1 cellular context compared by ENCODE assay signal in the genomic region with DNA sequence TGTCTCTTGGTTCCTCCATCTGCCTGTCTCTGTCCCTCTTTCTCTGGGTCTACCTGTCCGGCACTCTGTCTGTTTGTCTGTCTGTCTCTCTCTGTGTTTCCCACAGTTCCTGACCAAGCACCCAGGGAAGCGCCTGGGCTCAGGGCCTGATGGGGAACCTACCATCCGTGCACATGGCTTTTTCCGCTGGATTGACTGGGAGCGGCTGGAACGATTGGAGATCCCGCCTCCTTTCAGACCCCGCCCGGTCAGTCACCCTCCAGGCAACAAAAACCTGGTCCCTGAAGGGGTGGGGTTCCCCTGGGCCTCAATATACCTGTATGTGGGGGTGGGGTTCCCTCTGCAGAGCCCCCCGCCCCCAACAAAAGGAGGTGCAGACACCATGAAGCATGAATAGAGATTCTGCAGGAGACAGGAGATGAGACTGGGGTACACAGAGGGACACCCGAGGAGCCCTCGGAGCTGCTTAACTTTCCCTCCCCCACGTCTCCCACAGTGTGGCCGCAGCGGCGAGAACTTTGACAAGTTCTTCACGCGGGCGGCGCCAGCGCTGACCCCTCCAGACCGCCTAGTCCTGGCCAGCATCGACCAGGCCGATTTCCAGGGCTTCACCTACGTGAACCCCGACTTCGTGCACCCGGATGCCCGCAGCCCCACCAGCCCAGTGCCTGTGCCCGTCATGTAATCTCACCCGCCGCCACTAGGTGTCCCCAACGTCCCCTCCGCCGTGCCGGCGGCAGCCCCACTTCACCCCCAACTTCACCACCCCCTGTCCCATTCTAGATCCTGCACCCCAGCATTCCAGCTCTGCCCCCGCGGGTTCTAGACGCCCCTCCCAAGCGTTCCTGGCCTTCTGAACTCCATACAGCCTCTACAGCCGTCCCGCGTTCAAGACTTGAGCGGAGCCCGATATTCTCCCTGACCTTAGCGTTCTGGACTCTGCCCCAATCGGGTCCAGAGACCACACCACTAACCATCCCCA.
A peak's percentile ranks its signal among the peaks of the same experiment; 100 is the strongest.
TF ChIP-seq lines count a peak whose summit lies in the region.

No MANE protein-coding gene starts in this region.

TF ChIP-seq in H1, 55 proteins besides CTCF, POLR2A, EP300 and RAD21:
- TF ChIP-seq, protein P1, sequence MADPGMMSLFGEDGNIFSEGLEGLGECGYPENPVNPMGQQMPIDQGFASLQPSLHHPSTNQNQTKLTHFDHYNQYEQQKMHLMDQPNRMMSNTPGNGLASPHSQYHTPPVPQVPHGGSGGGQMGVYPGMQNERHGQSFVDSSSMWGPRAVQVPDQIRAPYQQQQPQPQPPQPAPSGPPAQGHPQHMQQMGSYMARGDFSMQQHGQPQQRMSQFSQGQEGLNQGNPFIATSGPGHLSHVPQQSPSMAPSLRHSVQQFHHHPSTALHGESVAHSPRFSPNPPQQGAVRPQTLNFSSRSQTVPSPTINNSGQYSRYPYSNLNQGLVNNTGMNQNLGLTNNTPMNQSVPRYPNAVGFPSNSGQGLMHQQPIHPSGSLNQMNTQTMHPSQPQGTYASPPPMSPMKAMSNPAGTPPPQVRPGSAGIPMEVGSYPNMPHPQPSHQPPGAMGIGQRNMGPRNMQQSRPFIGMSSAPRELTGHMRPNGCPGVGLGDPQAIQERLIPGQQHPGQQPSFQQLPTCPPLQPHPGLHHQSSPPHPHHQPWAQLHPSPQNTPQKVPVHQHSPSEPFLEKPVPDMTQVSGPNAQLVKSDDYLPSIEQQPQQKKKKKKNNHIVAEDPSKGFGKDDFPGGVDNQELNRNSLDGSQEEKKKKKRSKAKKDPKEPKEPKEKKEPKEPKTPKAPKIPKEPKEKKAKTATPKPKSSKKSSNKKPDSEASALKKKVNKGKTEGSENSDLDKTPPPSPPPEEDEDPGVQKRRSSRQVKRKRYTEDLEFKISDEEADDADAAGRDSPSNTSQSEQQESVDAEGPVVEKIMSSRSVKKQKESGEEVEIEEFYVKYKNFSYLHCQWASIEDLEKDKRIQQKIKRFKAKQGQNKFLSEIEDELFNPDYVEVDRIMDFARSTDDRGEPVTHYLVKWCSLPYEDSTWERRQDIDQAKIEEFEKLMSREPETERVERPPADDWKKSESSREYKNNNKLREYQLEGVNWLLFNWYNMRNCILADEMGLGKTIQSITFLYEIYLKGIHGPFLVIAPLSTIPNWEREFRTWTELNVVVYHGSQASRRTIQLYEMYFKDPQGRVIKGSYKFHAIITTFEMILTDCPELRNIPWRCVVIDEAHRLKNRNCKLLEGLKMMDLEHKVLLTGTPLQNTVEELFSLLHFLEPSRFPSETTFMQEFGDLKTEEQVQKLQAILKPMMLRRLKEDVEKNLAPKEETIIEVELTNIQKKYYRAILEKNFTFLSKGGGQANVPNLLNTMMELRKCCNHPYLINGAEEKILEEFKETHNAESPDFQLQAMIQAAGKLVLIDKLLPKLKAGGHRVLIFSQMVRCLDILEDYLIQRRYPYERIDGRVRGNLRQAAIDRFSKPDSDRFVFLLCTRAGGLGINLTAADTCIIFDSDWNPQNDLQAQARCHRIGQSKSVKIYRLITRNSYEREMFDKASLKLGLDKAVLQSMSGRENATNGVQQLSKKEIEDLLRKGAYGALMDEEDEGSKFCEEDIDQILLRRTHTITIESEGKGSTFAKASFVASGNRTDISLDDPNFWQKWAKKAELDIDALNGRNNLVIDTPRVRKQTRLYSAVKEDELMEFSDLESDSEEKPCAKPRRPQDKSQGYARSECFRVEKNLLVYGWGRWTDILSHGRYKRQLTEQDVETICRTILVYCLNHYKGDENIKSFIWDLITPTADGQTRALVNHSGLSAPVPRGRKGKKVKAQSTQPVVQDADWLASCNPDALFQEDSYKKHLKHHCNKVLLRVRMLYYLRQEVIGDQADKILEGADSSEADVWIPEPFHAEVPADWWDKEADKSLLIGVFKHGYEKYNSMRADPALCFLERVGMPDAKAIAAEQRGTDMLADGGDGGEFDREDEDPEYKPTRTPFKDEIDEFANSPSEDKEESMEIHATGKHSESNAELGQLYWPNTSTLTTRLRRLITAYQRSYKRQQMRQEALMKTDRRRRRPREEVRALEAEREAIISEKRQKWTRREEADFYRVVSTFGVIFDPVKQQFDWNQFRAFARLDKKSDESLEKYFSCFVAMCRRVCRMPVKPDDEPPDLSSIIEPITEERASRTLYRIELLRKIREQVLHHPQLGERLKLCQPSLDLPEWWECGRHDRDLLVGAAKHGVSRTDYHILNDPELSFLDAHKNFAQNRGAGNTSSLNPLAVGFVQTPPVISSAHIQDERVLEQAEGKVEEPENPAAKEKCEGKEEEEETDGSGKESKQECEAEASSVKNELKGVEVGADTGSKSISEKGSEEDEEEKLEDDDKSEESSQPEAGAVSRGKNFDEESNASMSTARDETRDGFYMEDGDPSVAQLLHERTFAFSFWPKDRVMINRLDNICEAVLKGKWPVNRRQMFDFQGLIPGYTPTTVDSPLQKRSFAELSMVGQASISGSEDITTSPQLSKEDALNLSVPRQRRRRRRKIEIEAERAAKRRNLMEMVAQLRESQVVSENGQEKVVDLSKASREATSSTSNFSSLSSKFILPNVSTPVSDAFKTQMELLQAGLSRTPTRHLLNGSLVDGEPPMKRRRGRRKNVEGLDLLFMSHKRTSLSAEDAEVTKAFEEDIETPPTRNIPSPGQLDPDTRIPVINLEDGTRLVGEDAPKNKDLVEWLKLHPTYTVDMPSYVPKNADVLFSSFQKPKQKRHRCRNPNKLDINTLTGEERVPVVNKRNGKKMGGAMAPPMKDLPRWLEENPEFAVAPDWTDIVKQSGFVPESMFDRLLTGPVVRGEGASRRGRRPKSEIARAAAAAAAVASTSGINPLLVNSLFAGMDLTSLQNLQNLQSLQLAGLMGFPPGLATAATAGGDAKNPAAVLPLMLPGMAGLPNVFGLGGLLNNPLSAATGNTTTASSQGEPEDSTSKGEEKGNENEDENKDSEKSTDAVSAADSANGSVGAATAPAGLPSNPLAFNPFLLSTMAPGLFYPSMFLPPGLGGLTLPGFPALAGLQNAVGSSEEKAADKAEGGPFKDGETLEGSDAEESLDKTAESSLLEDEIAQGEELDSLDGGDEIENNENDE (IDR thresholded peaks at IDR 0.05; ENCODE audit: insufficient replicate concordance, low read length), result no peak
- no peak for TF ChIP-seq ZNF274 (IDR thresholded peaks at IDR 0.05; ENCODE audit: borderline replicate concordance, extremely low read depth, low read length)
- no peak for TF ChIP-seq HDAC2 (IDR thresholded peaks at IDR 0.05; ENCODE audit: borderline replicate concordance in 1 of 2, low read depth in 2 of 2, low read length in 2 of 2)
- no peak for TF ChIP-seq SP4 (IDR thresholded peaks at IDR 0.05; ENCODE audit: low read length)
- TF ChIP-seq SP1 (IDR thresholded peaks at IDR 0.05; ENCODE audit: low read depth, low read length), result no peak
- TF ChIP-seq EGR1 (IDR thresholded peaks at IDR 0.05; ENCODE audit: borderline replicate concordance, low read depth, low read length), result no peak
- 0 out of 2 replicates have a peak, but pooled peaks have one; percentile 13 for TF ChIP-seq TEAD4 (IDR thresholded peaks at IDR 0.05; ENCODE audit: low read depth, low read length)
- TF ChIP-seq ASH2L (IDR thresholded peaks at IDR 0.05; ENCODE audit: low read length), result peak; percentile 59
- TF ChIP-seq GABPA (IDR thresholded peaks at IDR 0.05; ENCODE audit: borderline replicate concordance, insufficient read depth, low read length), result no peak
- no peak for TF ChIP-seq TAF1 (IDR thresholded peaks at IDR 0.05; ENCODE audit: low read depth, low read length)
- 0 out of 4 replicates have a peak, but pooled peaks of 1 of the 2 experiments have one; percentile 23 for TF ChIP-seq SIN3A (conservative IDR thresholded peaks at IDR 0.05 in 1 of 2, IDR thresholded peaks at IDR 0.05 in 1 of 2; ENCODE audit: low read depth in 1 of 2, low read length in 2 of 2)
- TF ChIP-seq RXRA (IDR thresholded peaks at IDR 0.05; ENCODE audit: insufficient read depth, low read depth, low read length), result no peak
- TF ChIP-seq RBBP5 (IDR thresholded peaks at IDR 0.05; ENCODE audit: borderline replicate concordance, low read depth, low read length), result no peak
- no peak for TF ChIP-seq SRF (IDR thresholded peaks at IDR 0.05; ENCODE audit: low read depth, low read length)
- no peak for TF ChIP-seq BRCA1 (IDR thresholded peaks at IDR 0.05; ENCODE audit: low read depth, low read length)
- no peak for TF ChIP-seq BCL11A (IDR thresholded peaks at IDR 0.05; ENCODE audit: low read depth in 2 of 2, low read length in 2 of 2)
- TF ChIP-seq, protein P2, sequence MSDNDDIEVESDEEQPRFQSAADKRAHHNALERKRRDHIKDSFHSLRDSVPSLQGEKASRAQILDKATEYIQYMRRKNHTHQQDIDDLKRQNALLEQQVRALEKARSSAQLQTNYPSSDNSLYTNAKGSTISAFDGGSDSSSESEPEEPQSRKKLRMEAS (IDR thresholded peaks at IDR 0.05), result peak; percentile 58; the same call in 1 of the 2 replicates
- TF ChIP-seq CREB1 (IDR thresholded peaks at IDR 0.05), result peak; percentile 69
- TF ChIP-seq POLR2AphosphoS5 (IDR thresholded peaks at IDR 0.05; ENCODE audit: low read depth, low read length), result no peak
- TF ChIP-seq, protein P3, sequence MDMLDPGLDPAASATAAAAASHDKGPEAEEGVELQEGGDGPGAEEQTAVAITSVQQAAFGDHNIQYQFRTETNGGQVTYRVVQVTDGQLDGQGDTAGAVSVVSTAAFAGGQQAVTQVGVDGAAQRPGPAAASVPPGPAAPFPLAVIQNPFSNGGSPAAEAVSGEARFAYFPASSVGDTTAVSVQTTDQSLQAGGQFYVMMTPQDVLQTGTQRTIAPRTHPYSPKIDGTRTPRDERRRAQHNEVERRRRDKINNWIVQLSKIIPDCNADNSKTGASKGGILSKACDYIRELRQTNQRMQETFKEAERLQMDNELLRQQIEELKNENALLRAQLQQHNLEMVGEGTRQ (IDR thresholded peaks at IDR 0.05; ENCODE audit: low read length), result no peak
- no peak for TF ChIP-seq KDM1A (IDR thresholded peaks at IDR 0.05; ENCODE audit: borderline replicate concordance, low read length)
- no peak for TF ChIP-seq JUND (IDR thresholded peaks at IDR 0.05; ENCODE audit: low read length)
- no peak for TF ChIP-seq EZH2 (IDR thresholded peaks at IDR 0.05; ENCODE audit: low read depth, low read length, severe bottlenecking)
- TF ChIP-seq, protein P4, sequence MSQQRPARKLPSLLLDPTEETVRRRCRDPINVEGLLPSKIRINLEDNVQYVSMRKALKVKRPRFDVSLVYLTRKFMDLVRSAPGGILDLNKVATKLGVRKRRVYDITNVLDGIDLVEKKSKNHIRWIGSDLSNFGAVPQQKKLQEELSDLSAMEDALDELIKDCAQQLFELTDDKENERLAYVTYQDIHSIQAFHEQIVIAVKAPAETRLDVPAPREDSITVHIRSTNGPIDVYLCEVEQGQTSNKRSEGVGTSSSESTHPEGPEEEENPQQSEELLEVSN (IDR thresholded peaks at IDR 0.05), result no peak
- no peak for TF ChIP-seq MAFK (IDR thresholded peaks at IDR 0.05; ENCODE audit: low read depth, low read length)
- TF ChIP-seq KDM4A (IDR thresholded peaks at IDR 0.05; ENCODE audit: low read depth, low read length, severe bottlenecking), result peak; percentile 28
